In the genomic region with DNA sequence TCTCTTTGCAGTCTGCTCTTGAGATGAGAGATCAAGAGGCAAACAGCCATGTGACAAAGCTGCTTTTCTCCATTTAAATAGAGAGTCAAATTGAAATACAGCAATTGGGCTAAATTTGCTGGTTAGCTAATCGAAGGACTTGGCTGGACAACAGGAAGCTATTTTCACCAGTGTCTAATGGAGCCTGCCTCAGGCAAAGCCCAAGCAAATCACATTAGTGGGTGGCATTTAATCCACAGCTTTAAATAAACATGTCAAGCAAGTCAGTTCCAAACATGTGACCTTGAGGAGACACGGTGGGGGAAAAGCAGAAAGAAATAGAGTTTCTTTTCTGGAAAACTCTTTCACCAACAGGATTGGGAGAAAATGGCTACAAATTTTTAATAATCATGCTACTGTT, we compare ENCODE assay signal across 1 cellular context.
TF ChIP-seq lines count a peak whose summit lies in the region.

No MANE protein-coding gene starts in this region.

TF ChIP-seq in H1, 55 proteins besides CTCF, POLR2A, EP300 and RAD21 (continued from another document):
- TF ChIP-seq EGR1 (IDR thresholded peaks at IDR 0.05; ENCODE audit: borderline replicate concordance, low read depth, low read length): no peak
- TF ChIP-seq, protein P1, sequence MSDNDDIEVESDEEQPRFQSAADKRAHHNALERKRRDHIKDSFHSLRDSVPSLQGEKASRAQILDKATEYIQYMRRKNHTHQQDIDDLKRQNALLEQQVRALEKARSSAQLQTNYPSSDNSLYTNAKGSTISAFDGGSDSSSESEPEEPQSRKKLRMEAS (IDR thresholded peaks at IDR 0.05): no peak
- no peak for TF ChIP-seq GABPA (IDR thresholded peaks at IDR 0.05; ENCODE audit: borderline replicate concordance, insufficient read depth, low read length)
- no peak for TF ChIP-seq CBX5 (IDR thresholded peaks at IDR 0.05; ENCODE audit: low read depth, low read length)
- TF ChIP-seq ASH2L (IDR thresholded peaks at IDR 0.05; ENCODE audit: low read length): no peak
